ENCODE assay signal across 10 cellular contexts in genomic region chr22:39077513-39077840, GRCh38. TPM values are rescaled to one million over a fixed set of nuclear protein-coding genes. Genes with fewer than 3 reads are reported as not detected.
A peak's percentile ranks its signal among the peaks of the same experiment; 100 is the strongest.
DNase-seq lines count a peak whose midpoint lies in the region; ATAC-seq, FAIRE-seq and TF ChIP-seq lines count a peak whose summit lies in the region.
"Had no signal": no experiment of that assay in that cellular context is flagged by ENCODE, and none has a peak within 500 bp of the region (broad histone marks: within the 10 kb centered on the region; RNA-seq: fewer than 3 reads in every experiment).

No MANE protein-coding gene starts in this region.

- H3K4me1 ChIP-seq in heart left ventricle (peaks cover 0 to 14% (median 7%) of the 10 kb centered on the region in 12 donors), mononuclear cell (ENCODE audit: insufficient read depth, low read length) (peaks cover 61% of the 10 kb centered on the region), upper lobe of right lung (peaks cover 11% of the 10 kb centered on the region)

- H3K36me3 ChIP-seq in heart left ventricle (peaks cover 0 to 27% (median 5%) of the 10 kb centered on the region in 9 donors), upper lobe of right lung (no peaks in the 10 kb centered on the region)

- H3K4me3 ChIP-seq in heart left ventricle = peak overlapping the region; percentile 14 to 74 (median 58)
- H3K4me3 ChIP-seq in astrocyte of the cerebellum (ENCODE audit: low read depth, low read length) = peak overlapping the region; percentile 28
- peak overlapping the region; percentile 61 for H3K4me3 ChIP-seq in mononuclear cell (ENCODE audit: low read length)
- H3K4me3 ChIP-seq in upper lobe of right lung = peak overlapping the region; percentile 58

- in situ Hi-C loops in astrocyte of the cerebellum (cut with HindIII; ENCODE audit: low sequenced_read_pairs) = no loop called here

- WGBS in heart left ventricle, 4 donors = 44 to 64% (median 52%) methylated on average over 2 to 4 of the region's 4 CpGs

- intact Hi-C loops in heart left ventricle (cut with DNase I) = loop anchor here in 1 of 10 donors (10.0 kb wide), 1 partner anchor 53 kb away; the partner anchor contains the start of gene APOBEC3D
- intact Hi-C loops in Right ventricle myocardium superior (cut with DNase I) = no loop called here
- intact Hi-C loops in upper lobe of right lung (cut with DNase I) = no loop called here

- peak overlapping the region in 11 of 12 donors; percentile 44 to 91 (median 78) for H3K27ac ChIP-seq in heart left ventricle
- H3K27ac ChIP-seq in upper lobe of right lung = peak overlapping the region; percentile 80
- H3K27ac ChIP-seq: HL-60, VCaP had no signal

- H3K27me3 ChIP-seq in heart left ventricle (no peaks in the 10 kb centered on the region), mononuclear cell (ENCODE audit: insufficient read depth, low read length) (no peaks in the 10 kb centered on the region), upper lobe of right lung (no peaks in the 10 kb centered on the region)

- DNase-seq in heart left ventricle (no peak), Right ventricle myocardium superior (no peak), astrocyte of the cerebellum (ENCODE audit: low read depth) (no peak), upper lobe of right lung (no peak), GOT3 (lab: John Stamatoyannopoulos, UW) (no peak), frontal cortex (ENCODE audit: low spot score in 2 of 2) (no peak)

- no peak for FAIRE-seq in frontal cortex (lab: Jason Lieb, UNC)

- H3K9me3 ChIP-seq in heart left ventricle = no peaks in the 10 kb centered on the region
- H3K9me3 ChIP-seq in mononuclear cell (ENCODE audit: low read depth, low read length) = no peaks in the 10 kb centered on the region
- H3K9me3 ChIP-seq in upper lobe of right lung = no peaks in the 10 kb centered on the region

- no peak for TF ChIP-seq POLR2A in heart left ventricle (IDR thresholded peaks at IDR 0.05)

- TF ChIP-seq CTCF in heart left ventricle (IDR thresholded peaks at IDR 0.05) = no peak
- TF ChIP-seq CTCF in astrocyte of the cerebellum (IDR thresholded peaks at IDR 0.05; ENCODE audit: low read depth, low read length, missing control alignments) = no peak
- TF ChIP-seq CTCF in upper lobe of right lung (IDR thresholded peaks at IDR 0.05) = no peak

- no peak for ATAC-seq in heart left ventricle
- no peak for ATAC-seq in Right ventricle myocardium superior (ENCODE audit: poor library complexity)
- no peak for ATAC-seq in upper lobe of right lung
- no peak for ATAC-seq in HG03442 (IDR thresholded peaks at IDR 0.05; ENCODE audit: unreplicated experiment)

RNA-seq across cellular contexts. Expression of gene APOBEC3G, which starts 0.4 kb away (rescaled TPM):
- total RNA-seq in heart left ventricle = 10 to 100 TPM in 1 of 9 donors, 1 to 10 TPM in 8; 1.8 to 21.9 (median 3.3) TPM
- 1 to 10 TPM; 2.9 to 3.5 TPM for polyA plus RNA-seq in heart left ventricle
- total RNA-seq in Right ventricle myocardium superior = 2.7 TPM
- total RNA-seq in mononuclear cell = 31.3 TPM
- total RNA-seq in upper lobe of right lung = 16.1 TPM
- total RNA-seq in frontal cortex = 0.41 TPM

RNA-seq across cellular contexts. Expression of gene APOBEC3H, which starts 19.6 kb away (rescaled TPM):
- total RNA-seq in heart left ventricle = 1 to 10 TPM in 1 of 9 donors, under 1 TPM in 3, not detected in 5; 0.21 to 1.7 (median 0.61) TPM
- under 1 TPM in 1 of 2 donors, not detected in 1; 0.46 TPM for polyA plus RNA-seq in heart left ventricle
- total RNA-seq in Right ventricle myocardium superior = not detected
- 1.9 TPM for total RNA-seq in mononuclear cell
- total RNA-seq in upper lobe of right lung = 0.84 TPM
- total RNA-seq in frontal cortex = not detected

RNA-seq across cellular contexts. Expression of gene APOBEC3F, which starts 36.8 kb away (rescaled TPM):
- 10 to 100 TPM in 2 of 9 donors, 1 to 10 TPM in 7; 1.2 to 18.2 (median 4.3) TPM for total RNA-seq in heart left ventricle
- polyA plus RNA-seq in heart left ventricle = 1 to 10 TPM; 1.4 to 9.6 TPM
- total RNA-seq in Right ventricle myocardium superior = 4.1 TPM
- 0.94 TPM for total RNA-seq in mononuclear cell
- total RNA-seq in upper lobe of right lung = 9.0 TPM
- total RNA-seq in frontal cortex = 0.82 TPM

RNA-seq across cellular contexts. Expression of gene APOBEC3D, which starts 56.5 kb away (rescaled TPM):
- total RNA-seq in heart left ventricle (1 to 10 TPM in 4 of 9 donors, under 1 TPM in 5; 0.20 to 4.7 (median 0.87) TPM), Right ventricle myocardium superior (1.2 TPM), mononuclear cell (2.5 TPM), upper lobe of right lung (3.3 TPM), frontal cortex (under 0.01 TPM)
- polyA plus RNA-seq in heart left ventricle = 1 to 10 TPM in 1 of 2 donors, under 1 TPM in 1; 0.80 to 1.4 TPM
